In the genomic region with DNA sequence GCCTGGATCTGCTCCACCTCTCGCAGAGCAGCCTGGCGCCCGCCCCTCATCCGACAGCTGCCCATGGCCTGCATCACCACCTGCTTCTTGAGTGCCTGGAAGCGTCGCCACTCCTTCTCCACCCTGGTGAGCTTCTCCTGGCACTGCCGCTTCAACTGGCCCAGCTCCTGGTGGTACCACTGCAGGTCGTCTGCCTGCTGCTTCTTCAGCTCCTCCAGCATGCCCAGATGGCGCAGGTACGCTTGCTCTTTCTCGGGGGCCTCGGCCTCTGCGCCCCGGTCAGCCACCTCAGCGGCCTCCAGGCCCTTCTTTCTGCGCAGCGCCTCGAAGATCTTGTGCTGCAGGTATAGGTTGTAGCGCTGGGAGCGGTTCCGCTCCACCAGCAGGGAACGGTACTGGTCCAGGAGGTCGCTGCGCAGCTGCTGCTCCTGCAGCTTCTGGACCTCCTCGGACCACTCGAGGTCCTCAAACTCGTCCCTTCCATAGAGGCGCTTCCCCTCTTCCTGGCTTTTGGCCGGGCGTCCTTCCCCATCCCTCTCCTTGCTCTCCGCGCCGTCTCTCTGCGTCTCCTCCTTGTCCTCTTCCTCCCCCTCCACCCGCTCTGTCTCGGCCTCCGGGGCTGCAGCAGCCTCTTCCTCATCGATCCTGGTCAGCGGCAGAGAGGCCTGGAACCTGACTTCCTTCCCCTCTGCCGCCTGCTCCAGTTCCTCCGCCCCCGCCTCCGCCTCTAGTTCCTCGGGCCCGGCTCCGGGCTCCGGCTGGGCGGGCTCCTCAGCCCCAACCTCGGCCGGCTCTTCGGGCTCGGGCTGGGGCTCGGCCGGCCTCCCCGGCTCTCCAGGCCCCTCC, we compare ENCODE assay signal across 7 cellular contexts. TPM values are rescaled to one million over a fixed set of nuclear protein-coding genes. Genes with fewer than 3 reads are reported as not detected.
DNase-seq lines count a peak whose midpoint lies in the region; FAIRE-seq and TF ChIP-seq lines count a peak whose summit lies in the region.

No MANE protein-coding gene starts in this region.

- no peak for TF ChIP-seq POLR2A in H54 (IDR thresholded peaks at IDR 0.05; ENCODE audit: low read depth, low read length)
- TF ChIP-seq POLR2A in NB4 (IDR thresholded peaks at IDR 0.05; ENCODE audit: extremely low read depth, insufficient read length) = no peak

- peak overlapping the region; percentile 97 for H3K4me3 Mint-ChIP-seq in activated CD4-positive, alpha-beta T cell treated with anti-CD3 and anti-CD28 coated beads, Interleukin-2, amount 10 ng/mL, durations not matched to agents 24 days and 14 days
- H3K4me3 Mint-ChIP-seq in nephron = peak overlapping the region; percentile 90 to 93 (median 90)

- peaks cover 7% of the 10 kb centered on the region for H3K36me3 Mint-ChIP-seq in activated CD4-positive, alpha-beta T cell treated with anti-CD3 and anti-CD28 coated beads, Interleukin-2, amount 10 ng/mL, durations not matched to agents 24 days and 14 days (ENCODE audit: low read depth)
- no peaks in the 10 kb centered on the region for H3K36me3 Mint-ChIP-seq in nephron (ENCODE audit: low read depth)

- H3K4me3 ChIP-seq in NB4 (ENCODE audit: low read depth, low read length) = peak overlapping the region; percentile 67
- H3K4me3 ChIP-seq in fibroblast of mammary gland (ENCODE audit: control insufficient read depth, low read depth, low read length) = peak overlapping the region; percentile 67

- no peaks in the 10 kb centered on the region for H3K9me3 Mint-ChIP-seq in activated CD4-positive, alpha-beta T cell treated with anti-CD3 and anti-CD28 coated beads, Interleukin-2, amount 10 ng/mL, durations not matched to agents 24 days and 14 days
- no peaks in the 10 kb centered on the region for H3K9me3 Mint-ChIP-seq in nephron

- DNase-seq in GM03348 (ENCODE audit: low spot score) (peak; percentile 78), H54 (ENCODE audit: insufficient read length, low spot score) (peak; percentile 44), NB4 (ENCODE audit: low read depth) (peak; percentile 86), fibroblast of mammary gland (ENCODE audit: low read depth) (peak; percentile 49), cortex of kidney (lab: John Stamatoyannopoulos, UW) (no peak)
- DNase-seq in activated CD4-positive, alpha-beta T cell treated with anti-CD3 and anti-CD28 coated beads, Interleukin-2, amount 10 ng/mL, durations not matched to agents 24 days and 14 days = peak; percentile 67

- peak overlapping the region; percentile 58 for H3K27ac Mint-ChIP-seq in activated CD4-positive, alpha-beta T cell treated with anti-CD3 and anti-CD28 coated beads, Interleukin-2, amount 10 ng/mL, durations not matched to agents 24 days and 14 days
- H3K27ac Mint-ChIP-seq in nephron = peak overlapping the region; percentile 60 to 82 (median 75)

- no peak for FAIRE-seq in H54 (lab: Jason Lieb, UNC)

- H3K4me1 Mint-ChIP-seq in activated CD4-positive, alpha-beta T cell treated with anti-CD3 and anti-CD28 coated beads, Interleukin-2, amount 10 ng/mL, durations not matched to agents 24 days and 14 days = peaks cover 38% of the 10 kb centered on the region
- H3K4me1 Mint-ChIP-seq in nephron = peaks cover 39% of the 10 kb centered on the region

- H3K27me3 Mint-ChIP-seq in activated CD4-positive, alpha-beta T cell treated with anti-CD3 and anti-CD28 coated beads, Interleukin-2, amount 10 ng/mL, durations not matched to agents 24 days and 14 days = peaks cover 12% of the 10 kb centered on the region
- peaks cover 12% of the 10 kb centered on the region for H3K27me3 Mint-ChIP-seq in nephron (ENCODE audit: low read depth)

- TF ChIP-seq CTCF in NB4 (IDR thresholded peaks at IDR 0.05; ENCODE audit: low read depth, low read length) = no peak
- no peak for TF ChIP-seq CTCF in fibroblast of mammary gland (conservative IDR thresholded peaks at IDR 0.05; ENCODE audit: control insufficient read depth, insufficient read depth, low read depth, low read length)
- TF ChIP-seq CTCF in nephron (IDR thresholded peaks at IDR 0.05; ENCODE audit: unreplicated experiment in 3 of 3) = no peak

- intact Hi-C loops in activated CD4-positive, alpha-beta T cell treated with anti-CD3 and anti-CD28 coated beads, Interleukin-2, amount 10 ng/mL, durations not matched to agents 24 days and 14 days (cut with micrococcal nuclease) = loop anchor here (2.0 to 5.0 kb wide), 2 partner anchors 61 to 145 kb away; no protein-coding TSS in a partner anchor

RNA-seq across cellular contexts. Expression of gene TADA2B, which starts 1.1 kb away (rescaled TPM):
- 12.9 and 13.3 TPM in 2 replicates for total RNA-seq in activated CD4-positive, alpha-beta T cell treated with anti-CD3 and anti-CD28 coated beads, Interleukin-2, amount 10 ng/mL, durations not matched to agents 24 days and 14 days

RNA-seq across cellular contexts. Expression of gene GRPEL1, which starts 25.8 kb away (rescaled TPM):
- 100 and 106 TPM in 2 replicates for total RNA-seq in activated CD4-positive, alpha-beta T cell treated with anti-CD3 and anti-CD28 coated beads, Interleukin-2, amount 10 ng/mL, durations not matched to agents 24 days and 14 days
